In genomic region chr5:74616236-74617146, GRCh38 we compare ENCODE assay signal across 22 cellular contexts. TPM values are rescaled to one million over a fixed set of nuclear protein-coding genes. Genes with fewer than 3 reads are reported as not detected.
DNase-seq lines count a peak whose midpoint lies in the region; ATAC-seq and TF ChIP-seq lines count a peak whose summit lies in the region.
"Had no signal": no experiment of that assay in that cellular context is flagged by ENCODE, and none has a peak within 500 bp of the region (broad histone marks: within the 10 kb centered on the region; RNA-seq: fewer than 3 reads in every experiment).

No MANE protein-coding gene starts in this region.

- no peak overlapping the region for H3K4me3 Mint-ChIP-seq in Caco-2 (ENCODE audit: unreplicated experiment)
- H3K4me3 Mint-ChIP-seq: activated T-cell treated with anti-CD3 and anti-CD28 coated beads, Interleukin-2, amount 50 U/mL, for 4 hours; central memory CD8-positive, alpha-beta T cell; memory B cell; naive B cell; T-cell had no signal

- TF ChIP-seq CTCF in Caco-2 (IDR thresholded peaks at IDR 0.05; ENCODE audit: insufficient read depth in 1 of 2, low read depth in 1 of 2, low read length in 1 of 2, severe bottlenecking in 1 of 2, unreplicated experiment in 1 of 2) (no peak), ovary (IDR thresholded peaks at IDR 0.05) (no peak), brain microvascular endothelial cell (IDR thresholded peaks at IDR 0.05; ENCODE audit: low read depth, low read length, missing control alignments) (no peak)

- in situ Hi-C loops in brain microvascular endothelial cell (cut with HindIII; ENCODE audit: low pct_ligation_motif_present, low sequenced_read_pairs), result no loop called here

- H3K36me3 Mint-ChIP-seq in Caco-2 (ENCODE audit: insufficient read depth, unreplicated experiment), result no peaks in the 10 kb centered on the region
- H3K36me3 Mint-ChIP-seq: memory B cell, naive B cell, T-cell had no signal

- TF ChIP-seq EP300 in ovary (IDR thresholded peaks at IDR 0.05), result no peak

- H3K27me3 Mint-ChIP-seq in Caco-2 (ENCODE audit: insufficient read depth, unreplicated experiment), result no peaks in the 10 kb centered on the region

- no TSS peak for BruUV-seq in Caco-2 (replicated peaks; lab: Mats Ljungman, UMichigan)

- no peak for ATAC-seq in GM21737 (IDR thresholded peaks at IDR 0.05; ENCODE audit: unreplicated experiment)
- ATAC-seq: T-cell had no signal

- H3K4me1 ChIP-seq in Caco-2 (peaks cover 40% of the 10 kb centered on the region), ovary (ENCODE audit: insufficient read depth) (peaks cover 6% of the 10 kb centered on the region)
- H3K4me1 ChIP-seq: adrenal gland, Peyer's patch had no signal

- H3K9me3 ChIP-seq in Caco-2 (no peaks in the 10 kb centered on the region), ovary (no peaks in the 10 kb centered on the region)
- H3K9me3 ChIP-seq: adrenal gland, Peyer's patch had no signal

- H3K27ac Mint-ChIP-seq in Caco-2 (ENCODE audit: unreplicated experiment), result peak overlapping the region; percentile 71
- H3K27ac Mint-ChIP-seq: memory B cell, T-cell had no signal

- H3K27ac ChIP-seq in ovary, result peak overlapping the region in 1 of 2 donors; percentile 41
- H3K27ac ChIP-seq in brain microvascular endothelial cell, result no peak overlapping the region
- H3K27ac ChIP-seq: adrenal gland, Peyer's patch had no signal

- peaks cover 39% of the 10 kb centered on the region for H3K4me1 Mint-ChIP-seq in Caco-2 (ENCODE audit: low read depth, unreplicated experiment)
- H3K4me1 Mint-ChIP-seq: central memory CD8-positive, alpha-beta T cell; memory B cell; naive B cell; T-cell had no signal

- no peak for TF ChIP-seq POLR2A in ovary (IDR thresholded peaks at IDR 0.05)

- peaks cover 2% of the 10 kb centered on the region; the same call in 1 of the 2 replicates for H3K36me3 ChIP-seq in Caco-2 (ENCODE audit: control insufficient read depth, insufficient read depth, low read length)
- no peaks in the 10 kb centered on the region for H3K36me3 ChIP-seq in ovary
- no peaks in the 10 kb centered on the region for H3K36me3 ChIP-seq in brain microvascular endothelial cell (replicated peaks)
- H3K36me3 ChIP-seq: adrenal gland, Peyer's patch had no signal

- CTCF ChIA-PET in Caco-2 (lab: Charles Lee), result interaction anchor here (1.2 kb wide), 1 partner anchor 16 kb away, joined by 3 read pairs; no protein-coding TSS in a partner anchor

- POLR2A ChIA-PET in Caco-2 (lab: Charles Lee), result interaction anchor here (1.6 kb wide), 1 partner anchor 24 kb away, joined by 13 read pairs; the partner anchor contains the start of gene ENC1

- WGBS in ovary, 3 donors, result 14 to 23% (median 17%) methylated on average over 23 of the region's 23 CpGs

- H3K4me3 ChIP-seq in Caco-2 (ENCODE audit: low read depth, low read length) (no peak overlapping the region), ovary (no peak overlapping the region), brain microvascular endothelial cell (ENCODE audit: low read depth, low read length) (no peak overlapping the region)
- H3K4me3 ChIP-seq: adrenal gland, Peyer's patch had no signal

- DNase-seq in Caco-2 (peak in 1 of 2 experiments; percentile 23), astrocyte of the hippocampus (ENCODE audit: low read depth, low spot score) (peak; percentile 16), left kidney (ENCODE audit: low read depth, low spot score) (peak; percentile 88), ovary (peak; percentile 49 to 82 (median 72)), brain microvascular endothelial cell (no peak), NCI-H1436 (lab: John Stamatoyannopoulos, UW) (no peak)
- DNase-seq in activated CD8-positive, alpha-beta memory T cell treated with anti-CD3 and anti-CD28 coated beads for 24 hours, result no peak
- DNase-seq: activated naive CD4-positive, alpha-beta T cell; activated T-cell treated with anti-CD3 and anti-CD28 coated beads, Interleukin-2, amount 50 U/mL, for 4 hours; DMS53; glutamatergic neuron; KG1; naive B cell; NCI-H146; Peyer's patch; SIG-M5; stimulated activated CD4-positive, alpha-beta T cell treated with anti-CD3 and anti-CD28 coated beads, Interleukin-1b, Interleukin-23, amount 100 ng/mL, for 48 hours; T-cell had no signal

- no peaks in the 10 kb centered on the region for H3K9me3 Mint-ChIP-seq in Caco-2 (ENCODE audit: unreplicated experiment)
- H3K9me3 Mint-ChIP-seq: activated T-cell treated with anti-CD3 and anti-CD28 coated beads, Interleukin-2, amount 50 U/mL, for 4 hours; central memory CD8-positive, alpha-beta T cell; memory B cell; naive B cell; T-cell had no signal

- intact Hi-C loops in Caco-2 (cut with micrococcal nuclease; ENCODE audit: unreplicated experiment), result loop anchor here (1.0 kb wide), 2 partner anchors 16 to 35 kb away; no protein-coding TSS in a partner anchor
- intact Hi-C loops in ovary (cut with DNase I), result no loop called here

- H3K27me3 ChIP-seq in Caco-2 (replicated peaks; ENCODE audit: control insufficient read depth, insufficient read depth, low read length) (no peaks in the 10 kb centered on the region), ovary (no peaks in the 10 kb centered on the region), brain microvascular endothelial cell (replicated peaks) (no peaks in the 10 kb centered on the region)
- H3K27me3 ChIP-seq: Peyer's patch had no signal

RNA-seq across cellular contexts. Expression of gene ENC1, which starts 24.0 kb away (rescaled TPM):
- 92.7 and 106 TPM in 2 replicates for total RNA-seq in Caco-2 (2022)
- total RNA-seq in ovary, result 10 to 100 TPM; 13.2 to 54.7 (median 23.4) TPM
- 10 to 100 TPM; 40.4 to 57.2 TPM for polyA plus RNA-seq in ovary

Comparison
In these comparisons a context has a peak if more than half of its experiments do, and no peak if none do; other contexts are left out.
1. DNase-seq: peak in astrocyte of the hippocampus (single experiment), left kidney (single experiment) and ovary (5 of 5); none in brain microvascular endothelial cell (single experiment), NCI-H1436 (single experiment) and activated CD8-positive, alpha-beta memory T cell treated with anti-CD3 and anti-CD28 coated beads for 24 hours (single experiment).